Comparison of ENCODE assay signal across 2 cellular contexts in the genomic region with DNA sequence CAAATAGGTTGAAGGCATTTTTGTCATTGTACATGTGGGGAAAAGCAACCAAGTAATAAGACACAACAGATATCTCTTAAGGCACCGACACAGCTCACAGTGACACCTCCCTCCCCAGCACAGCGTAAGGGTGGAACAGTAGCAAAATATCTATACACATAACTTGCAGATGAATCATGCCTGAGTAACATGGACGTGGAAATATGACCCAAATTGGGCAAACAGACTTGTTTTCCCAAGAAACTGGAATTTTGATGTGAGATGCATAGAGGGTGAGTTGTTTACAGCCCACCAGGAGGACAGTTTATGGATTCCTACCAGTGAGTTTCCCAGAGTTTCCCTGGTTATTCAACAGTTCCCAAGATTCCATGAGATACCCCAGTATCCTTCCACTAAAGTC.
A peak's percentile ranks its signal among the peaks of the same experiment; 100 is the strongest.
TF ChIP-seq lines count a peak whose summit lies in the region.

No MANE protein-coding gene starts in this region.

TF ChIP-seq in HCT116, 20 proteins besides CTCF, POLR2A, EP300 and RAD21 (continued from another document):
- no peak for TF ChIP-seq ELF1 (IDR thresholded peaks at IDR 0.05; ENCODE audit: borderline replicate concordance, low read depth)
- TF ChIP-seq FOSL1 (IDR thresholded peaks at IDR 0.05; ENCODE audit: low read depth): peak; percentile 68
- TF ChIP-seq ZFX (IDR thresholded peaks at IDR 0.05): no peak
- TF ChIP-seq, protein P1, sequence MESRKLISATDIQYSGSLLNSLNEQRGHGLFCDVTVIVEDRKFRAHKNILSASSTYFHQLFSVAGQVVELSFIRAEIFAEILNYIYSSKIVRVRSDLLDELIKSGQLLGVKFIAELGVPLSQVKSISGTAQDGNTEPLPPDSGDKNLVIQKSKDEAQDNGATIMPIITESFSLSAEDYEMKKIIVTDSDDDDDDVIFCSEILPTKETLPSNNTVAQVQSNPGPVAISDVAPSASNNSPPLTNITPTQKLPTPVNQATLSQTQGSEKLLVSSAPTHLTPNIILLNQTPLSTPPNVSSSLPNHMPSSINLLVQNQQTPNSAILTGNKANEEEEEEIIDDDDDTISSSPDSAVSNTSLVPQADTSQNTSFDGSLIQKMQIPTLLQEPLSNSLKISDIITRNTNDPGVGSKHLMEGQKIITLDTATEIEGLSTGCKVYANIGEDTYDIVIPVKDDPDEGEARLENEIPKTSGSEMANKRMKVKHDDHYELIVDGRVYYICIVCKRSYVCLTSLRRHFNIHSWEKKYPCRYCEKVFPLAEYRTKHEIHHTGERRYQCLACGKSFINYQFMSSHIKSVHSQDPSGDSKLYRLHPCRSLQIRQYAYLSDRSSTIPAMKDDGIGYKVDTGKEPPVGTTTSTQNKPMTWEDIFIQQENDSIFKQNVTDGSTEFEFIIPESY (IDR thresholded peaks at IDR 0.05; ENCODE audit: extremely low read depth, insufficient replicate concordance, low read length): no peak
- TF ChIP-seq JUND (IDR thresholded peaks at IDR 0.05): peak; percentile 68
- no peak for TF ChIP-seq EZH2 (IDR thresholded peaks at IDR 0.05)
- 0 out of 2 replicates have a peak, but pooled peaks have one; percentile 14 for TF ChIP-seq CBX3 (IDR thresholded peaks at IDR 0.05; ENCODE audit: low read depth)
- TF ChIP-seq TCF7L2 (IDR thresholded peaks at IDR 0.05; ENCODE audit: borderline replicate concordance, extremely low read depth, insufficient read depth, insufficient read length): no peak
- no peak for TF ChIP-seq ZNF274 (IDR thresholded peaks at IDR 0.05; ENCODE audit: low read depth, low read length)
- no peak for TF ChIP-seq YY1 (IDR thresholded peaks at IDR 0.05; ENCODE audit: extremely low read depth, insufficient replicate concordance, low read depth, low read length)

TF ChIP-seq in SK-N-SH, 30 proteins besides CTCF, POLR2A, EP300 and RAD21 (continued from another document):
- TF ChIP-seq, protein P2, sequence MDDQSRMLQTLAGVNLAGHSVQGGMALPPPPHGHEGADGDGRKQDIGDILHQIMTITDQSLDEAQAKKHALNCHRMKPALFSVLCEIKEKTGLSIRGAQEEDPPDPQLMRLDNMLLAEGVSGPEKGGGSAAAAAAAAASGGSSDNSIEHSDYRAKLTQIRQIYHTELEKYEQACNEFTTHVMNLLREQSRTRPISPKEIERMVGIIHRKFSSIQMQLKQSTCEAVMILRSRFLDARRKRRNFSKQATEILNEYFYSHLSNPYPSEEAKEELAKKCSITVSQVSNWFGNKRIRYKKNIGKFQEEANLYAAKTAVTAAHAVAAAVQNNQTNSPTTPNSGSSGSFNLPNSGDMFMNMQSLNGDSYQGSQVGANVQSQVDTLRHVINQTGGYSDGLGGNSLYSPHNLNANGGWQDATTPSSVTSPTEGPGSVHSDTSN (IDR thresholded peaks at IDR 0.05): no peak
TF ChIP-seq in SK-N-SH: peak in this region for 3.
